ENCODE assay signal across 8 cellular contexts in the genomic region with DNA sequence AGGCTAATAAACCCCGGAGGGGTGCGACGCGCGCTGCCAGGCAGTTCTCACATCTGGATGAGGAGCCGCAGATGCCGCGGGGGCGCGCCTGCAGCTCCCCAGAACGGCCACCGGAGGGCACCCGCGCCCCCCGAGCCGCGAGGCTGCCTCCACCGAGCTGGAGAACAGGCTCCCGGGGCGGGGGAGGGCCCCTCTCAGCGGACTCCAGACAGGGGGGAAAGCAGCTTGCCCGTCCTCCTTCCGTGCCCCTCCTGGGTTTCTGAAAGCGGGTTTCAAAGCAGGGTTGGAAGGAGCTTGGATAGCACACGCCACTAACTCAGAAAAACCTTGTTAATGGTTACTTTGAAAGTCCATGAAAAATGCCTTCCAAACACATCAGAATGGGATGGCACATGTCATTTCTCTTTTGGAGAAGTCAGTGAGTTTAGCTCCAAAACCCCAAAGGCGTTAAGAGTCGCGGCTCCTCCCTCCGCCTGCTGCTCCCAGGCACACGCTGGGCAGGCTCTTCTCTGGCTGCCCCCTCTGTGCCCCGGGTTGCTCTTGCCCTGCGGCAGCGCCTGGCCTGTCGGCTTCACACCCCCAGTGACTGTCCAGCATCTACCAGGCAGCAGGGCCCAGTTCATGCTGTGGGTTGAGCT.
DNase-seq lines count a peak whose midpoint lies in the region; ATAC-seq and TF ChIP-seq lines count a peak whose summit lies in the region.

No MANE protein-coding gene starts in this region.

- H3K9me3 ChIP-seq in Panc1 (ENCODE audit: control insufficient read depth, insufficient read depth, low read depth, low read length): no peaks in the 10 kb centered on the region
- no peaks in the 10 kb centered on the region for H3K9me3 ChIP-seq in mucosa of descending colon

- intact Hi-C loops in Panc1 (cut with micrococcal nuclease; ENCODE audit: unreplicated experiment): no loop called here
- intact Hi-C loops in dorsolateral prefrontal cortex (cut with DNase I): loop anchor here in 1 of 2 donors (5.0 kb wide), 1 partner anchor 621 kb away; no protein-coding TSS in a partner anchor
- intact Hi-C loops in mucosa of descending colon (cut with DNase I, micrococcal nuclease): no loop called here

- CTCF ChIA-PET in Panc1 (lab: Charles Lee): interaction anchor here (0.8 to 1.2 kb wide), 2 partner anchors 11 to 14 kb away, joined by 3 read pairs; no protein-coding TSS in a partner anchor

- H3K4me1 ChIP-seq in Panc1 (ENCODE audit: control insufficient read depth, insufficient read depth, low read length): no peaks in the 10 kb centered on the region
- no peaks in the 10 kb centered on the region for H3K4me1 ChIP-seq in mucosa of descending colon (ENCODE audit: low read depth)

- no peak overlapping the region for H3K4me3 ChIP-seq in Panc1 (ENCODE audit: low read depth in 2 of 2, low read length in 2 of 2)
- peak overlapping the region in 52 of 59 donors; percentile 3 to 62 (median 39) for H3K4me3 ChIP-seq in dorsolateral prefrontal cortex
- H3K4me3 ChIP-seq in mucosa of descending colon: no peak overlapping the region

- H3K36me3 ChIP-seq in Panc1 (ENCODE audit: control insufficient read depth, insufficient read depth, low read length) (no peaks in the 10 kb centered on the region), mucosa of descending colon (ENCODE audit: low read depth) (no peaks in the 10 kb centered on the region)

- TF ChIP-seq CTCF in Panc1 (IDR thresholded peaks at IDR 0.05): peak; percentile 99
- peak; percentile 67 to 96 (median 88) for TF ChIP-seq CTCF in dorsolateral prefrontal cortex (IDR thresholded peaks at IDR 0.05 in 54 of 56, conservative IDR thresholded peaks at IDR 0.05 in 2 of 56; ENCODE audit: low read depth in 1 of 56, partially characterized antibody in 56 of 56)
- TF ChIP-seq CTCF in mucosa of descending colon (IDR thresholded peaks at IDR 0.05): peak; percentile 73

- ATAC-seq in GM18867 (IDR thresholded peaks at IDR 0.05; ENCODE audit: unreplicated experiment): peak; percentile 77
- ATAC-seq in HG03159 (IDR thresholded peaks at IDR 0.05; ENCODE audit: unreplicated experiment): peak; percentile 75
- peak; percentile 83 for ATAC-seq in Panc1
- ATAC-seq in mucosa of descending colon: peak; percentile 76

- H3K27me3 ChIP-seq in Panc1 (ENCODE audit: control insufficient read depth, insufficient read depth, low read length) (peaks cover 5% of the 10 kb centered on the region; the same call in 1 of the 2 replicates), dorsolateral prefrontal cortex (no peaks in the 10 kb centered on the region)

- no TSS peak for BruUV-seq in Panc1 (replicated peaks; lab: Mats Ljungman, UMichigan)

- in situ Hi-C loops in Panc1 (cut with HindIII; ENCODE audit: low pct_unique_long_range_greater_than_20kb, low sequenced_read_pairs): no loop called here

- no peak overlapping the region for H3K27ac ChIP-seq in Panc1 (ENCODE audit: low read length)
- peak overlapping the region in 2 of 59 donors; percentile 10 to 41 for H3K27ac ChIP-seq in dorsolateral prefrontal cortex

- DNase-seq in CMK (ENCODE audit: low read depth) (peak; percentile 41), Panc1 (ENCODE audit: low read depth, low spot score) (no peak), dorsolateral prefrontal cortex (peak; percentile 63 to 90 (median 74)), mucosa of descending colon (peak in 2 of 3 donors; percentile 33 to 49), ureter (ENCODE audit: low spot score) (peak; percentile 49), NCI-H146 (lab: John Stamatoyannopoulos, UW) (no peak)

- POLR2A ChIA-PET in Panc1 (lab: Charles Lee): no interaction called here

Comparison
In these comparisons a context has a peak if more than half of its experiments do, and no peak if none do; other contexts are left out.
1. DNase-seq: peak in CMK (single experiment), dorsolateral prefrontal cortex (10 of 10), mucosa of descending colon (2 of 3) and ureter (single experiment); none in Panc1 (single experiment) and NCI-H146 (single experiment).
2. H3K4me3 ChIP-seq: peak in dorsolateral prefrontal cortex (52 of 59); none in Panc1 (0 of 2) and mucosa of descending colon (single experiment).
3. Peak in every context shown above with its lines, with median percentiles within 50 percentile points of each other: ATAC-seq and CTCF ChIP-seq.